ENCODE assay signal across 8 cellular contexts in genomic region chr6:117674991-117675657, GRCh38. TPM values are rescaled to one million over a fixed set of nuclear protein-coding genes. Genes with fewer than 3 reads are reported as not detected.
A peak's percentile ranks its signal among the peaks of the same experiment; 100 is the strongest.
DNase-seq lines count a peak whose midpoint lies in the region; ATAC-seq and TF ChIP-seq lines count a peak whose summit lies in the region.

Gene NUS1, plus strand, starts transcription at chr6:117675469. Its CDS starts 202 bp downstream, at chr6:117675671.

- no peak for TF ChIP-seq POLR2A in Peyer's patch (IDR thresholded peaks at IDR 0.05)

- H2AFZ ChIP-seq in DND-41 (ENCODE audit: low read depth, low read length) = peak within 1 kb of the TSS; percentile 98
- H2AFZ ChIP-seq in GM23248 = peak within 1 kb of the TSS; percentile 96
- H2AFZ ChIP-seq in Karpas-422 (ENCODE audit: low read length) = peak within 1 kb of the TSS; percentile 92

- no peaks in the 10 kb centered on the region for H3K27me3 Mint-ChIP-seq in activated T-cell treated with anti-CD3 and anti-CD28 coated beads, Interleukin-2, amount 50 U/mL, for 4 hours (ENCODE audit: low read depth)

- H3K36me3 ChIP-seq in DND-41 (ENCODE audit: insufficient read depth, low read length) = peaks cover 12% of the 10 kb centered on the region
- H3K36me3 ChIP-seq in GM23248 (ENCODE audit: low read depth) = peaks cover 4% of the 10 kb centered on the region; the same call in 1 of the 2 replicates
- peaks cover 34% of the 10 kb centered on the region for H3K36me3 ChIP-seq in Karpas-422 (ENCODE audit: insufficient read depth, low read length)
- H3K36me3 ChIP-seq in Peyer's patch = no peaks in the 10 kb centered on the region
- H3K36me3 ChIP-seq in muscle layer of duodenum (ENCODE audit: control insufficient read depth in 1 of 2, insufficient read depth in 2 of 2, low read length in 2 of 2) = no peaks in the 10 kb centered on the region

- H3K9ac ChIP-seq in DND-41 (ENCODE audit: low read depth, low read length) = peak within 1 kb of the TSS; percentile 60
- H3K9ac ChIP-seq in GM23248 = peak within 1 kb of the TSS; percentile 91
- peak within 1 kb of the TSS; percentile 84 for H3K9ac ChIP-seq in Karpas-422 (ENCODE audit: low read length)

- H4K20me1 ChIP-seq in DND-41 (ENCODE audit: insufficient read depth, low read length) (peaks cover 32% of the 10 kb centered on the region), GM23248 (ENCODE audit: insufficient read depth) (no peaks in the 10 kb centered on the region; the same call in 1 of the 2 replicates), Karpas-422 (ENCODE audit: insufficient read depth, low read depth, low read length) (no peaks in the 10 kb centered on the region)

- H3K9me3 Mint-ChIP-seq in activated T-cell treated with anti-CD3 and anti-CD28 coated beads, Interleukin-2, amount 50 U/mL, for 4 hours = no peaks in the 10 kb centered on the region

- peaks cover 19% of the 10 kb centered on the region for H3F3A ChIP-seq in GM23248 (ENCODE audit: insufficient read depth)

- H3K9me3 ChIP-seq in DND-41 (ENCODE audit: insufficient read depth, low read length, severe bottlenecking) (no peaks in the 10 kb centered on the region), GM23248 (ENCODE audit: low read depth) (no peaks in the 10 kb centered on the region), Karpas-422 (ENCODE audit: low read length) (peaks cover 12% of the 10 kb centered on the region; the same call in 1 of the 2 replicates), Peyer's patch (no peaks in the 10 kb centered on the region), muscle layer of duodenum (ENCODE audit: control insufficient read depth in 1 of 2, low read length in 2 of 2) (no peaks in the 10 kb centered on the region)

- H3K27me3 ChIP-seq in DND-41 (ENCODE audit: insufficient read depth, low read length, poor library complexity) (no peaks in the 10 kb centered on the region), GM23248 (replicated peaks; ENCODE audit: insufficient read depth) (no peaks in the 10 kb centered on the region), Karpas-422 (ENCODE audit: low read length) (no peaks in the 10 kb centered on the region), Peyer's patch (no peaks in the 10 kb centered on the region), muscle layer of duodenum (ENCODE audit: low read depth, low read length) (no peaks in the 10 kb centered on the region)

- H3K27ac ChIP-seq in DND-41 (ENCODE audit: low read length) = peak within 1 kb of the TSS; percentile 76
- H3K27ac ChIP-seq in GM23248 = peak within 1 kb of the TSS; percentile 68
- H3K27ac ChIP-seq in Karpas-422 (ENCODE audit: low read length) = no peak within 1 kb of the TSS
- peak within 1 kb of the TSS; percentile 77 to 84 (median 78) for H3K27ac ChIP-seq in Peyer's patch
- peak within 1 kb of the TSS; percentile 60 for H3K27ac ChIP-seq in muscle layer of duodenum (ENCODE audit: low read length)

- 1% methylated on average over 34 to 52 of the region's 53 CpGs for WGBS in GM23248 (ENCODE audit: low coverage in 1 of 2, low lambda C conversion rate in 2 of 2, missing lambda C conversion rate in 2 of 2), 2 experiments

- ATAC-seq in DND-41 (ENCODE audit: insufficient read depth, low read depth) = peak; percentile 94
- peak; percentile 95 to 96 for ATAC-seq in activated T-cell treated with anti-CD3 and anti-CD28 coated beads, Interleukin-2, amount 50 U/mL, for 4 hours
- ATAC-seq in esophagus mucosa = peak; percentile 98

- peak within 1 kb of the TSS; percentile 90 for H3K4me2 ChIP-seq in DND-41 (ENCODE audit: insufficient read depth, low read length)
- H3K4me2 ChIP-seq in GM23248 (ENCODE audit: unreplicated experiment) = peak within 1 kb of the TSS; percentile 83
- peak within 1 kb of the TSS; percentile 68 for H3K4me2 ChIP-seq in Karpas-422 (ENCODE audit: low read depth, low read length, poor library complexity, severe bottlenecking)

- H3K79me2 ChIP-seq in DND-41 (ENCODE audit: insufficient read depth, low read length) (peaks cover 52% of the 10 kb centered on the region), GM23248 (ENCODE audit: insufficient read depth) (peaks cover 48% of the 10 kb centered on the region), Karpas-422 (ENCODE audit: low read length) (peaks cover 48% of the 10 kb centered on the region)

- peaks cover 20% of the 10 kb centered on the region for H3K36me3 Mint-ChIP-seq in activated T-cell treated with anti-CD3 and anti-CD28 coated beads, Interleukin-2, amount 50 U/mL, for 4 hours (ENCODE audit: insufficient read depth)

- DNase-seq in DND-41 (peak; percentile 98), GM23248 (peak; percentile 100), Karpas-422 (peak; percentile 99), Peyer's patch (peak; percentile 98 to 99 (median 98))
- DNase-seq in activated T-cell treated with anti-CD3 and anti-CD28 coated beads, Interleukin-2, amount 50 U/mL, for 4 hours = peak; percentile 98
- peak; percentile 99 for DNase-seq in stimulated activated CD8-positive, alpha-beta memory T cell treated with anti-CD3 and anti-CD28 coated beads, Interleukin-7, amount 100 ng/mL, for 24 hours (ENCODE audit: low read depth)

- H3K4me1 ChIP-seq in DND-41 (ENCODE audit: insufficient read depth, low read length) (peaks cover 48% of the 10 kb centered on the region), GM23248 (ENCODE audit: insufficient read depth) (peaks cover 20% of the 10 kb centered on the region), Karpas-422 (ENCODE audit: low read length) (peaks cover 21% of the 10 kb centered on the region), Peyer's patch (peaks cover 2 to 19% (median 9%) of the 10 kb centered on the region in 4 donors), muscle layer of duodenum (ENCODE audit: control insufficient read depth in 1 of 2, insufficient read depth in 2 of 2, low read length in 2 of 2) (peaks cover 12 to 27% of the 10 kb centered on the region in 2 donors)

- in situ Hi-C loops in GM23248 (cut with MboI) = no loop called here

- peak; percentile 90 for TF ChIP-seq CTCF in DND-41 (IDR thresholded peaks at IDR 0.05; ENCODE audit: borderline replicate concordance, extremely low read depth, low read length, poor library complexity, severe bottlenecking)
- TF ChIP-seq CTCF in Peyer's patch (IDR thresholded peaks at IDR 0.05) = peak; percentile 66 to 85 (median 74)

- H3K4me3 ChIP-seq in DND-41 (ENCODE audit: low read depth in 1 of 2, low read length in 2 of 2) = peak within 1 kb of the TSS; percentile 64 to 81; a peak in 3 of 4 replicates
- H3K4me3 ChIP-seq in GM23248 = peak within 1 kb of the TSS; percentile 94
- peak within 1 kb of the TSS; percentile 88 for H3K4me3 ChIP-seq in Karpas-422 (ENCODE audit: low read length)
- H3K4me3 ChIP-seq in Peyer's patch = peak within 1 kb of the TSS; percentile 62 to 74 (median 65)
- peak within 1 kb of the TSS; percentile 73 to 89 for H3K4me3 ChIP-seq in muscle layer of duodenum (ENCODE audit: low read depth in 1 of 2, low read length in 2 of 2)

- H3K4me3 Mint-ChIP-seq in activated T-cell treated with anti-CD3 and anti-CD28 coated beads, Interleukin-2, amount 50 U/mL, for 4 hours = peak within 1 kb of the TSS; percentile 95

- no peaks in the 10 kb centered on the region for H3K9me2 ChIP-seq in GM23248 (ENCODE audit: insufficient read depth)
- no peaks in the 10 kb centered on the region for H3K9me2 ChIP-seq in Karpas-422 (replicated peaks; ENCODE audit: insufficient read depth, low read length)

- peaks cover 43% of the 10 kb centered on the region for H3K4me1 Mint-ChIP-seq in activated T-cell treated with anti-CD3 and anti-CD28 coated beads, Interleukin-2, amount 50 U/mL, for 4 hours (ENCODE audit: low read depth)

RNA-seq across cellular contexts. Expression of gene NUS1, which starts in this region (rescaled TPM):
- total RNA-seq in GM23248 (2014; rRNA removed; shearing (Covaris generic)) = 15.3 and 19.2 TPM in 2 replicates
- 13.8 and 14.8 TPM in 2 replicates for polyA plus RNA-seq in GM23248 (2016; fragmentation: Nextera tagmentation; extraction: Ambion mirVana)
- 10.1 and 21.9 TPM in 2 replicates for total RNA-seq in Karpas-422 (2014; rRNA removed; shearing (Covaris generic); ENCODE audit: low replicate concordance)
- total RNA-seq in Peyer's patch (10 to 100 TPM; 13.1 to 19.0 (median 17.1) TPM), esophagus mucosa (19.4 TPM)
- total RNA-seq in activated T-cell treated with anti-CD3 and anti-CD28 coated beads, Interleukin-2, amount 50 U/mL, for 4 hours = 10 to 100 TPM; 74.2 to 81.9 (median 81.4) TPM
